Comparison of ENCODE assay signal across 9 cellular contexts in the genomic region with DNA sequence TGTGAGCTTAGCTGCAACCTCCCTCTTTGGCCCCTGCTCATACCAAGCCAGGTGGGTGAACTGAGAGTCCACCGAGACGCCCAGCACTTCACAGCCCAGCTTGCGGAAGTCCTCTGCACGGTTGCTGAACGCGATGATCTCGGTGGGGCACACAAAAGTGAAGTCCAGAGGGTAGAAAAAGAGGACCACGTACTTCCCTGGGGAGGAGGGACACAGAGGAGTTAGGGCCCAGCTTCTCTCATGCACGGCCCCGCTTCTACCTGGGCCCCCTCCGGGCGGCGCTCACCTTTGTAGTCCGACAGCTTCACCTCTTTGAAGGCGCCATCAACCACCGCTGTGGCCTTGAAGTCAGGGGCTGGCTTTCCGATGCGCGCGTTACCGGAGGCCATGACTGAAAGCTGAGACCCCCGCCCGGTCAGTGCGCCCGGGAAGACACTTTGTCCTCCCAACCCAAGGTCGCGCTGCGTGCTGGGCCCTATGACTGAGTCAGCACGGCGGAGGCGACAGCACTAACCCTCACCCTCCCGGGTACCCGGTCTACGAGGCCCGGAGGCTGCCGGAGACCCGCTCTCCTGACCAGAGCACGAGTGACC. TPM values are rescaled to one million over a fixed set of nuclear protein-coding genes. Genes with fewer than 3 reads are reported as not detected.
DNase-seq lines count a peak whose midpoint lies in the region; ATAC-seq and TF ChIP-seq lines count a peak whose summit lies in the region.
"Had no signal": no experiment of that assay in that cellular context is flagged by ENCODE, and none has a peak within 500 bp of the region (broad histone marks: within the 10 kb centered on the region; RNA-seq: fewer than 3 reads in every experiment).

No MANE protein-coding gene starts in this region.

- DNase-seq in GM06990 (ENCODE audit: extremely low read depth, insufficient read length), result no peak
- DNase-seq in RWPE1 (ENCODE audit: low spot score), result no peak
- no peak for DNase-seq in dorsolateral prefrontal cortex
- peak in 2 of 3 donors; percentile 51 to 68 for DNase-seq in mucosa of descending colon
- DNase-seq in GF-D8 (lab: John Stamatoyannopoulos, UW), result no peak
- DNase-seq in H4 (ENCODE audit: low spot score), result no peak
- DNase-seq in NCI-H2081 treated with DMSO at 0.1 percent for 48 hours (lab: John Stamatoyannopoulos, UW), result no peak

- H3K27me3 ChIP-seq in GM06990 (replicated peaks; ENCODE audit: control insufficient read depth, insufficient read depth, low read length) (no peaks in the 10 kb centered on the region), dorsolateral prefrontal cortex (no peaks in the 10 kb centered on the region)

- H3K4me3 ChIP-seq in GM06990 (replicated peaks; ENCODE audit: low read depth, low read length) (peak overlapping the region; percentile 66), dorsolateral prefrontal cortex (peak overlapping the region; percentile 64 to 99 (median 89)), mucosa of descending colon (peak overlapping the region; percentile 82)

- no peak for TF ChIP-seq CTCF in GM06990 (IDR thresholded peaks at IDR 0.05; ENCODE audit: insufficient read depth, low read length, poor library complexity, severe bottlenecking)
- TF ChIP-seq CTCF in RWPE1 (conservative IDR thresholded peaks at IDR 0.05; ENCODE audit: low read depth), result no peak
- TF ChIP-seq CTCF in dorsolateral prefrontal cortex (IDR thresholded peaks at IDR 0.05 in 54 of 56, conservative IDR thresholded peaks at IDR 0.05 in 2 of 56; ENCODE audit: low read depth in 1 of 56, partially characterized antibody in 56 of 56), result peak in 1 of 56 donors; percentile 5
- no peak for TF ChIP-seq CTCF in mucosa of descending colon (IDR thresholded peaks at IDR 0.05)

- intact Hi-C loops in dorsolateral prefrontal cortex (cut with DNase I), result loop anchor here (5.0 to 10.0 kb wide), 2 partner anchors 41 to 134 kb away; partner anchors contain the start of genes CALR (in 1 of the 2) and FARSA (in 1 of the 2)
- intact Hi-C loops in mucosa of descending colon (cut with DNase I, micrococcal nuclease), result no loop called here

- H3K27ac ChIP-seq in RWPE1, result peak overlapping the region; percentile 100
- H3K27ac ChIP-seq in dorsolateral prefrontal cortex, result peak overlapping the region in 58 of 59 donors; percentile 25 to 95 (median 87)

- no peaks in the 10 kb centered on the region for H3K9me3 ChIP-seq in mucosa of descending colon

- peaks cover 15% of the 10 kb centered on the region for H3K4me1 ChIP-seq in mucosa of descending colon (ENCODE audit: low read depth)

- ATAC-seq in mucosa of descending colon (peak; percentile 35), HG03432 (IDR thresholded peaks at IDR 0.05; ENCODE audit: unreplicated experiment) (no peak)

- CTCF ChIA-PET in RWPE1 (lab: Yijun Ruan, JAX), result interaction anchor here (0.6 to 1.3 kb wide), 4 partner anchors 23 to 47 kb away, joined by 3 to 8 read pairs (median 5); no protein-coding TSS in a partner anchor

- POLR2A ChIA-PET in RWPE1 (lab: Yijun Ruan, JAX; ENCODE audit: low non-redundant PET), result no interaction called here

- H3K36me3 ChIP-seq in GM06990 (ENCODE audit: control insufficient read depth, insufficient read depth, low read length) (no peaks in the 10 kb centered on the region; the same call in 1 of the 2 replicates), mucosa of descending colon (ENCODE audit: low read depth) (no peaks in the 10 kb centered on the region)

RNA-seq across cellular contexts. Expression of gene PRDX2, which starts 0.6 kb away (rescaled TPM):
- total RNA-seq in dorsolateral prefrontal cortex (100 to 1,000 TPM; 234 to 491 (median 396) TPM), mucosa of descending colon (100 to 1,000 TPM; 225 to 266 (median 256) TPM)
- 6.1 and 6.7 TPM in 2 replicates for total RNA-seq in H4 (2014; rRNA removed; shearing (Covaris generic))
- total RNA-seq: SK-MEL-5 had no signal

RNA-seq across cellular contexts. Expression of gene THSD8, which starts 0.9 kb away (rescaled TPM):
- total RNA-seq in dorsolateral prefrontal cortex (1 to 10 TPM in 86 of 120 experiments, under 1 TPM in 8, not detected in 26; 0.63 to 7.4 (median 2.4) TPM), mucosa of descending colon (10 to 100 TPM in 1 of 3 donors, 1 to 10 TPM in 2; 1.5 to 10.4 (median 2.7) TPM)
- not detected in 2 replicates for total RNA-seq in H4 (2014; rRNA removed; shearing (Covaris generic))
- total RNA-seq: SK-MEL-5 had no signal

RNA-seq across cellular contexts. Expression of gene RNASEH2A, which starts 5.4 kb away (rescaled TPM):
- total RNA-seq in dorsolateral prefrontal cortex (10 to 100 TPM in 10 of 120 experiments, 1 to 10 TPM in 110; 1.6 to 13.4 (median 6.0) TPM), mucosa of descending colon (10 to 100 TPM in 1 of 3 donors, 1 to 10 TPM in 2; 5.5 to 12.4 (median 6.5) TPM)
- 74.2 and 92.1 TPM in 2 replicates for total RNA-seq in H4 (2014; rRNA removed; shearing (Covaris generic))

RNA-seq across cellular contexts. Expression of gene JUNB, which starts 9.7 kb away (rescaled TPM):
- 100 to 1,000 TPM in 14 of 120 experiments, 10 to 100 TPM in 106; 14.0 to 268 (median 48.2) TPM for total RNA-seq in dorsolateral prefrontal cortex
- 100 to 1,000 TPM; 170 to 191 (median 191) TPM for total RNA-seq in mucosa of descending colon
- total RNA-seq in H4 (2014; rRNA removed; shearing (Covaris generic)), result 55.7 and 71.3 TPM in 2 replicates

RNA-seq across cellular contexts. Expression of gene HOOK2, which starts 25.6 kb away (rescaled TPM):
- total RNA-seq in dorsolateral prefrontal cortex, result 10 to 100 TPM; 23.0 to 79.0 (median 41.2) TPM
- 10 to 100 TPM; 52.2 to 91.9 (median 69.0) TPM for total RNA-seq in mucosa of descending colon
- total RNA-seq in H4 (2014; rRNA removed; shearing (Covaris generic)), result 8.6 and 13.0 TPM in 2 replicates

Comparison
In these comparisons a context has a peak if more than half of its experiments do, and no peak if none do; other contexts are left out.
1. DNase-seq: peak in mucosa of descending colon (2 of 3); none in GM06990 (single experiment), RWPE1 (single experiment), dorsolateral prefrontal cortex (0 of 10), GF-D8 (single experiment), H4 (single experiment) and NCI-H2081 treated with DMSO at 0.1 percent for 48 hours (single experiment).
2. RNA of gene PRDX2, which starts 0.6 kb away (total RNA-seq): 234 to 491 TPM in dorsolateral prefrontal cortex and 225 to 266 TPM in mucosa of descending colon; 6.1 to 6.7 TPM in H4; every median in the first group is over 10 times any median in the second.
3. intact Hi-C loops: an anchor here in dorsolateral prefrontal cortex (5.0 to 10.0 kb wide); none called in mucosa of descending colon.
4. Peak in every context shown above with its lines, with median percentiles within 50 percentile points of each other: H3K4me3 ChIP-seq.